8 cellular contexts compared by ENCODE assay signal in the genomic region with DNA sequence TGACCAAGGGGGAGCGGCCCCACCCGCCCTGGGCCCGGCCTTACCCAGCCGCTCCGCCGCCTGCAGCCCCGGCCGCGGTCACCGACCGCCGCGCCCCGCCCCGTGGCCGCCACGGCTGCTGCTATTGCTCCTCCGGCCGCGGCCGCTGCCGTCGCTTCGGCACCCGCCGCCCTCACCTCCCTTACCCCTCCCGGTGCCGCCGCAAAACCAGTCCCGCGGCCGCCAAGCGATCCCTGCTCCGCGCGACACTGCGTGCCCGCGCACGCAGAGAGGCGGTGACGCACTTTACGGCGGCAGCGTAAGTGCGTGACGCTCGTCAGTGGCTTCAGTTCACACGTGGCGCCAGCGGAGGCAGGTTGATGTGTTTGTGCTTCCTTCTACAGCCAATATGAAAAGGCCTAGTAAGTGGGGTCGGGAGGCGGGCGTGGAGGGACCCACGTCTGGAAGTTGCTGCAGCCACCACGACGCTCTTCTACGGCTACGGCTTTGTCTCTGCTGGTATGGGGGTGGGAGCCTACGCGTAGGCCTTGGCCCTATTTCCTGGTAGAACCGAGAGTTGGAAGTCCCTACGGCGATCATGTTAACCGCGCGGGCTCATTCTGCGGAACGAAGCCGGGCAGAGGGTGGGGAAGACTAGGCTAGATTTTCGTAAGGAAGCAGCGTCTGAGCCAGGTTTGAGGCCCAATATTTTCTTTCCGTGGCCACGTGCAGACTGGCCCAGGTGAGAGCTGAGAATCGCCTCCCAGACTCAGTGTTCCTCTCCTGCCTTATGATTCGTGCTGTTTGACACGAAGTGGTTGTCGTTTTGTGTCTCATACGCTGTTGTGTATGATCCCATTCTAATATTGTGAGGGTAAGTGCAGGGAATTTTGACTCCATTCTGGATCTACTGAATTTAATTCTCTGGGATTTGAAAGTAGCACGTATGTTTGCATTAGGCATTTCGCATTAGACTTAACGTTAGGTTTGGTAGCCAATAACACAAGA. TPM values are rescaled to one million over a fixed set of nuclear protein-coding genes. Genes with fewer than 3 reads are reported as not detected.
A peak's percentile ranks its signal among the peaks of the same experiment; 100 is the strongest.
DNase-seq lines count a peak whose midpoint lies in the region; ATAC-seq and TF ChIP-seq lines count a peak whose summit lies in the region.

Gene GNL3 (plus strand): TSS at position 328 of the 987 bp plus-strand sequence. CDS start 61 bp downstream, at position 389.
Gene PBRM1 (minus strand): TSS at position 209 of the 987 bp plus-strand sequence.

- peak within 1 kb of the TSS; percentile 92 to 93 for H3K27ac ChIP-seq in thoracic aorta

- TF ChIP-seq CTCF in GM10266 (IDR thresholded peaks at IDR 0.05; ENCODE audit: control insufficient read depth, insufficient read depth, low read depth, missing control alignments) (no peak), osteocyte (IDR thresholded peaks at IDR 0.05) (no peak), thoracic aorta (IDR thresholded peaks at IDR 0.05) (peak; percentile 16)

- intact Hi-C loops in head of caudate nucleus (cut with DNase I) = loop anchor here (5.0 to 10.0 kb wide), 2 partner anchors 211 to 361 kb away; partner anchors contain the start of gene SFMBT1

- peak within 1 kb of the TSS; percentile 99 for H3K4me3 Mint-ChIP-seq in activated naive CD8-positive, alpha-beta T cell treated with anti-CD3 and anti-CD28 coated beads, Interleukin-2, amount 10 ng/mL, durations not matched to agents 7 days and 5 days
- H3K4me3 Mint-ChIP-seq in osteocyte (ENCODE audit: unreplicated experiment) = peak within 1 kb of the TSS; percentile 95

- ATAC-seq in HG02588 (IDR thresholded peaks at IDR 0.05; ENCODE audit: unreplicated experiment) = peak; percentile 72
- peak; percentile 80 for ATAC-seq in activated naive CD8-positive, alpha-beta T cell treated with anti-CD3 and anti-CD28 coated beads, Interleukin-2, amount 10 ng/mL, durations not matched to agents 7 days and 5 days (ENCODE audit: low read depth)
- peak; percentile 89 for ATAC-seq in thoracic aorta (ENCODE audit: insufficient number of reproducible peaks, low FRiP score, low read depth)

- H3K9me3 ChIP-seq in thoracic aorta = no peaks in the 10 kb centered on the region

- POLR2A ChIA-PET in activated naive CD8-positive, alpha-beta T cell treated with anti-CD3 and anti-CD28 coated beads, Interleukin-2, amount 10 ng/mL, durations not matched to agents 7 days and 5 days (lab: Charles Lee) = interaction anchor here (1.4 to 5.7 kb wide), 5 partner anchors 10 to 360 kb away, joined by 3 to 38 read pairs (median 4); partner anchors contain the start of genes GLT8D1, SFMBT1 and SPCS1

- peaks cover 19% of the 10 kb centered on the region for H3K36me3 Mint-ChIP-seq in activated naive CD8-positive, alpha-beta T cell treated with anti-CD3 and anti-CD28 coated beads, Interleukin-2, amount 10 ng/mL, durations not matched to agents 7 days and 5 days
- H3K36me3 Mint-ChIP-seq in osteocyte (ENCODE audit: unreplicated experiment) = peaks cover 26% of the 10 kb centered on the region

- no peaks in the 10 kb centered on the region for H3K27me3 Mint-ChIP-seq in activated naive CD8-positive, alpha-beta T cell treated with anti-CD3 and anti-CD28 coated beads, Interleukin-2, amount 10 ng/mL, durations not matched to agents 7 days and 5 days
- no peaks in the 10 kb centered on the region for H3K27me3 Mint-ChIP-seq in osteocyte (ENCODE audit: unreplicated experiment)

- H3K9me3 Mint-ChIP-seq in activated naive CD8-positive, alpha-beta T cell treated with anti-CD3 and anti-CD28 coated beads, Interleukin-2, amount 10 ng/mL, durations not matched to agents 7 days and 5 days = no peaks in the 10 kb centered on the region
- no peaks in the 10 kb centered on the region for H3K9me3 Mint-ChIP-seq in osteocyte (ENCODE audit: unreplicated experiment)

- H3K27me3 ChIP-seq in thoracic aorta (replicated peaks; ENCODE audit: insufficient read depth) = no peaks in the 10 kb centered on the region

- H3K4me1 ChIP-seq in thoracic aorta (ENCODE audit: control insufficient read depth in 1 of 2, low read depth in 2 of 2) = peaks cover 22 to 53% of the 10 kb centered on the region in 2 donors

- H3K4me1 Mint-ChIP-seq in activated naive CD8-positive, alpha-beta T cell treated with anti-CD3 and anti-CD28 coated beads, Interleukin-2, amount 10 ng/mL, durations not matched to agents 7 days and 5 days = peaks cover 41% of the 10 kb centered on the region
- peaks cover 46% of the 10 kb centered on the region for H3K4me1 Mint-ChIP-seq in osteocyte (ENCODE audit: unreplicated experiment)

- H3K4me3 ChIP-seq in thoracic aorta = peak within 1 kb of the TSS; percentile 82

- peaks cover 37% of the 10 kb centered on the region for H3K36me3 ChIP-seq in thoracic aorta

- H3K27ac Mint-ChIP-seq in activated naive CD8-positive, alpha-beta T cell treated with anti-CD3 and anti-CD28 coated beads, Interleukin-2, amount 10 ng/mL, durations not matched to agents 7 days and 5 days = peak within 1 kb of the TSS; percentile 94
- H3K27ac Mint-ChIP-seq in osteocyte (ENCODE audit: unreplicated experiment) = peak within 1 kb of the TSS; percentile 96

- DNase-seq in GM10266 (ENCODE audit: extremely low spot score) (peak; percentile 92), NCI-H1092 treated with DMSO at 0.1 percent for 48 hours (lab: John Stamatoyannopoulos, UW) (peak; percentile 83), SW 1271 (lab: John Stamatoyannopoulos, UW) (peak; percentile 69 to 77), head of caudate nucleus (peak; percentile 88 to 97 (median 95)), osteocyte (ENCODE audit: extremely low spot score, unreplicated experiment) (peak; percentile 97), thoracic aorta (ENCODE audit: low spot score) (peak; percentile 61)
- peak; percentile 94 for DNase-seq in activated naive CD8-positive, alpha-beta T cell treated with anti-CD3 and anti-CD28 coated beads, Interleukin-2, amount 10 ng/mL, durations not matched to agents 7 days and 5 days

RNA-seq across cellular contexts. Expression of gene GNL3, which starts in this region (rescaled TPM):
- 10 to 100 TPM; 72.5 to 75.9 TPM for total RNA-seq in activated naive CD8-positive, alpha-beta T cell treated with anti-CD3 and anti-CD28 coated beads, Interleukin-2, amount 10 ng/mL, durations not matched to agents 7 days and 5 days
- total RNA-seq in osteocyte (65.8 and 69.8 TPM in 2 replicates), thoracic aorta (100 to 1,000 TPM in 1 of 2 donors, 10 to 100 TPM in 1; 38.2 to 136 TPM)

RNA-seq across cellular contexts. Expression of gene PBRM1, which starts in this region (rescaled TPM):
- total RNA-seq in activated naive CD8-positive, alpha-beta T cell treated with anti-CD3 and anti-CD28 coated beads, Interleukin-2, amount 10 ng/mL, durations not matched to agents 7 days and 5 days = 10 to 100 TPM; 73.5 to 77.0 TPM
- total RNA-seq in osteocyte (74.5 and 78.3 TPM in 2 replicates), thoracic aorta (10 to 100 TPM; 84.5 to 87.2 TPM)

Comparison
In these comparisons a context has a peak if more than half of its experiments do, and no peak if none do; other contexts are left out.
1. Peak in every context shown above with its lines: DNase-seq, ATAC-seq, H3K4me3 ChIP-seq and H3K27ac ChIP-seq.